Comparison of ENCODE assay signal across 8 cellular contexts in genomic region chr1:154405762-154406571, GRCh38. TPM values are rescaled to one million over a fixed set of nuclear protein-coding genes. Genes with fewer than 3 reads are reported as not detected.
DNase-seq lines count a peak whose midpoint lies in the region; ATAC-seq and TF ChIP-seq lines count a peak whose summit lies in the region.

No MANE protein-coding gene starts in this region.

- H3K4me3 Mint-ChIP-seq in brain (peak overlapping the region; percentile 80 to 88 (median 84)), immature natural killer cell (peak overlapping the region; percentile 69 to 80 (median 71))

- TF ChIP-seq CTCF in brain (conservative IDR thresholded peaks at IDR 0.05) = peak in 1 of 2 experiments; percentile 27

- H3K27ac Mint-ChIP-seq in brain (peak overlapping the region; percentile 21 to 90 (median 83)), immature natural killer cell (peak overlapping the region in 1 of 6 donors; percentile 19)

- peak; percentile 29 for DNase-seq in NCI-H1105 (lab: John Stamatoyannopoulos, UW)
- no peak for DNase-seq in NCI-H1105 treated with DMSO at 0.1 percent for 48 hours (lab: John Stamatoyannopoulos, UW)
- DNase-seq in T-helper 2 cell = peak; percentile 24 to 44 (median 33)
- peak in 1 of 3 donors; percentile 14 for DNase-seq in immature natural killer cell
- DNase-seq in activated gamma-delta T cell (lab: John Stamatoyannopoulos, UW) = no peak

- H3K4me1 Mint-ChIP-seq in brain = peaks cover 27% of the 10 kb centered on the region
- H3K4me1 Mint-ChIP-seq in immature natural killer cell = peaks cover 44 to 45% of the 10 kb centered on the region in 2 donors

- peak; percentile 12 for ATAC-seq in HG03342 (IDR thresholded peaks at IDR 0.05; ENCODE audit: unreplicated experiment)

- H3K36me3 Mint-ChIP-seq in brain (no peaks in the 10 kb centered on the region), immature natural killer cell (peaks cover 0 to 4% (median 0%) of the 10 kb centered on the region in 3 donors)

- peak overlapping the region; percentile 87 to 100 (median 96) for H3K27ac ChIP-seq in skin epidermis

- H3K9me3 Mint-ChIP-seq in brain (no peaks in the 10 kb centered on the region), immature natural killer cell (no peaks in the 10 kb centered on the region)

- H3K27me3 Mint-ChIP-seq in brain (peaks cover 66% of the 10 kb centered on the region), immature natural killer cell (ENCODE audit: low read depth in 3 of 3) (peaks cover 11 to 29% (median 13%) of the 10 kb centered on the region in 3 donors)

- H3K4me3 ChIP-seq in skin epidermis = peak overlapping the region; percentile 44 to 83 (median 64)

RNA-seq across cellular contexts. Expression of gene IL6R, which starts 0.8 kb away (rescaled TPM):
- polyA plus RNA-seq in brain (ENCODE audit: insufficient read depth, low read depth, low replicate concordance) = 1.4 TPM
- polyA plus RNA-seq in immature natural killer cell = 1 to 10 TPM in 2 of 3 donors, under 1 TPM in 1; 0.50 to 4.2 (median 2.6) TPM

Comparison
In these comparisons a context has a peak if more than half of its experiments do, and no peak if none do; other contexts are left out.
1. DNase-seq: peak in NCI-H1105 (single experiment) and T-helper 2 cell (5 of 5); none in NCI-H1105 treated with DMSO at 0.1 percent for 48 hours (single experiment) and activated gamma-delta T cell (single experiment).